4 cellular contexts compared by ENCODE assay signal in the genomic region with DNA sequence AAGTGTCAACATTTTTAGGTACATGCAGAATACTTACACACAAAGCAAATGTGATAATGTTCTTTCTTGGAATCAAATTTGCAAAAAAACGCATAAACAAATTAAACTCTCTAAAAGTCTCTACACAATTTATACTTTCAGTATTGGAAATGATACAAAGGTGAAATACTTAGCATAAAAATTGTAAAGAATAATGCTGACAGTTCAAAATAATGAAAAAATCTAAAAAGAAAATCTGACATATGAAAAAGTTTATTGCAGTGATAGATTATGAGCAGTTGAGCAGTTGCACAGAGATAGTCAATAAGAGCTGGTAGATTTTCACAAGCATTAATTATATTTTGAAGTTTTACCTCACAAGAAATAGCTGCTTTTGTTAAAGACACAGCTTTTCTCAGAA.
A peak's percentile ranks its signal among the peaks of the same experiment; 100 is the strongest.
TF ChIP-seq lines count a peak whose summit lies in the region.

No MANE protein-coding gene starts in this region.

TF ChIP-seq in HepG2, 621 proteins besides CTCF, POLR2A, EP300 and RAD21 (continues in another document):
- TF ChIP-seq NONO (IDR thresholded peaks at IDR 0.05) (no peak), NONO (CRISPR knock-in tag; conservative IDR thresholded peaks at IDR 0.05) (no peak), MAFK (conservative IDR thresholded peaks at IDR 0.05 in 1 of 2, IDR thresholded peaks at IDR 0.05 in 1 of 2; ENCODE audit: low read length in 2 of 2) (peak; percentile 78 to 91)
- TF ChIP-seq, protein P1, sequence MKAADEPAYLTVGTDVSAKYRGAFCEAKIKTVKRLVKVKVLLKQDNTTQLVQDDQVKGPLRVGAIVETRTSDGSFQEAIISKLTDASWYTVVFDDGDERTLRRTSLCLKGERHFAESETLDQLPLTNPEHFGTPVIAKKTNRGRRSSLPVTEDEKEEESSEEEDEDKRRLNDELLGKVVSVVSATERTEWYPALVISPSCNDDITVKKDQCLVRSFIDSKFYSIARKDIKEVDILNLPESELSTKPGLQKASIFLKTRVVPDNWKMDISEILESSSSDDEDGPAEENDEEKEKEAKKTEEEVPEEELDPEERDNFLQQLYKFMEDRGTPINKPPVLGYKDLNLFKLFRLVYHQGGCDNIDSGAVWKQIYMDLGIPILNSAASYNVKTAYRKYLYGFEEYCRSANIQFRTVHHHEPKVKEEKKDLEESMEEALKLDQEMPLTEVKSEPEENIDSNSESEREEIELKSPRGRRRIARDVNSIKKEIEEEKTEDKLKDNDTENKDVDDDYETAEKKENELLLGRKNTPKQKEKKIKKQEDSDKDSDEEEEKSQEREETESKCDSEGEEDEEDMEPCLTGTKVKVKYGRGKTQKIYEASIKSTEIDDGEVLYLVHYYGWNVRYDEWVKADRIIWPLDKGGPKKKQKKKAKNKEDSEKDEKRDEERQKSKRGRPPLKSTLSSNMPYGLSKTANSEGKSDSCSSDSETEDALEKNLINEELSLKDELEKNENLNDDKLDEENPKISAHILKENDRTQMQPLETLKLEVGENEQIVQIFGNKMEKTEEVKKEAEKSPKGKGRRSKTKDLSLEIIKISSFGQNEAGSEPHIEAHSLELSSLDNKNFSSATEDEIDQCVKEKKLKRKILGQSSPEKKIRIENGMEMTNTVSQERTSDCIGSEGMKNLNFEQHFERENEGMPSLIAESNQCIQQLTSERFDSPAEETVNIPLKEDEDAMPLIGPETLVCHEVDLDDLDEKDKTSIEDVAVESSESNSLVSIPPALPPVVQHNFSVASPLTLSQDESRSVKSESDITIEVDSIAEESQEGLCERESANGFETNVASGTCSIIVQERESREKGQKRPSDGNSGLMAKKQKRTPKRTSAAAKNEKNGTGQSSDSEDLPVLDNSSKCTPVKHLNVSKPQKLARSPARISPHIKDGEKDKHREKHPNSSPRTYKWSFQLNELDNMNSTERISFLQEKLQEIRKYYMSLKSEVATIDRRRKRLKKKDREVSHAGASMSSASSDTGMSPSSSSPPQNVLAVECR (CRISPR knock-in tag; IDR thresholded peaks at IDR 0.05; ENCODE audit: borderline replicate concordance) = no peak

TF ChIP-seq in A549, 52 proteins besides CTCF, POLR2A, EP300 and RAD21:
- TF ChIP-seq SMC3 (IDR thresholded peaks at IDR 0.05) = no peak
- TF ChIP-seq MAFK (IDR thresholded peaks at IDR 0.05; ENCODE audit: partially characterized antibody) = peak; percentile 60
- no peak for TF ChIP-seq NFE2L2 (conservative IDR thresholded peaks at IDR 0.05; ENCODE audit: low read length)
- no peak for TF ChIP-seq HOXA7 (CRISPR knock-in tag; IDR thresholded peaks at IDR 0.05)
- TF ChIP-seq HOXB13 (CRISPR knock-in tag; IDR thresholded peaks at IDR 0.05; ENCODE audit: low read depth) = no peak
- TF ChIP-seq RCOR1 (IDR thresholded peaks at IDR 0.05; ENCODE audit: low read depth, low read length) = no peak

TF ChIP-seq in IMR-90, 13 proteins besides CTCF, POLR2A, EP300 and RAD21:
- TF ChIP-seq BHLHE40 (IDR thresholded peaks at IDR 0.05; ENCODE audit: low read depth, low read length) = no peak
- peak; percentile 68 for TF ChIP-seq MAFK (IDR thresholded peaks at IDR 0.05; ENCODE audit: low read depth, low read length)
- TF ChIP-seq, protein P2, sequence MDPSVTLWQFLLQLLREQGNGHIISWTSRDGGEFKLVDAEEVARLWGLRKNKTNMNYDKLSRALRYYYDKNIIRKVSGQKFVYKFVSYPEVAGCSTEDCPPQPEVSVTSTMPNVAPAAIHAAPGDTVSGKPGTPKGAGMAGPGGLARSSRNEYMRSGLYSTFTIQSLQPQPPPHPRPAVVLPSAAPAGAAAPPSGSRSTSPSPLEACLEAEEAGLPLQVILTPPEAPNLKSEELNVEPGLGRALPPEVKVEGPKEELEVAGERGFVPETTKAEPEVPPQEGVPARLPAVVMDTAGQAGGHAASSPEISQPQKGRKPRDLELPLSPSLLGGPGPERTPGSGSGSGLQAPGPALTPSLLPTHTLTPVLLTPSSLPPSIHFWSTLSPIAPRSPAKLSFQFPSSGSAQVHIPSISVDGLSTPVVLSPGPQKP (IDR thresholded peaks at IDR 0.05; ENCODE audit: borderline replicate concordance, low read depth, low read length) = no peak
- no peak for TF ChIP-seq MAZ (IDR thresholded peaks at IDR 0.05; ENCODE audit: borderline replicate concordance, low read depth, low read length)
- TF ChIP-seq CHD1 (IDR thresholded peaks at IDR 0.05; ENCODE audit: low read depth, low read length) = no peak
- no peak for TF ChIP-seq SMC3 (IDR thresholded peaks at IDR 0.05; ENCODE audit: low read depth, low read length)

TF ChIP-seq in K562, 482 proteins besides CTCF, POLR2A, EP300 and RAD21 (continues in another document):
- TF ChIP-seq, protein P3, sequence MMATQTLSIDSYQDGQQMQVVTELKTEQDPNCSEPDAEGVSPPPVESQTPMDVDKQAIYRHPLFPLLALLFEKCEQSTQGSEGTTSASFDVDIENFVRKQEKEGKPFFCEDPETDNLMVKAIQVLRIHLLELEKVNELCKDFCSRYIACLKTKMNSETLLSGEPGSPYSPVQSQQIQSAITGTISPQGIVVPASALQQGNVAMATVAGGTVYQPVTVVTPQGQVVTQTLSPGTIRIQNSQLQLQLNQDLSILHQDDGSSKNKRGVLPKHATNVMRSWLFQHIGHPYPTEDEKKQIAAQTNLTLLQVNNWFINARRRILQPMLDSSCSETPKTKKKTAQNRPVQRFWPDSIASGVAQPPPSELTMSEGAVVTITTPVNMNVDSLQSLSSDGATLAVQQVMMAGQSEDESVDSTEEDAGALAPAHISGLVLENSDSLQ (IDR thresholded peaks at IDR 0.05) = no peak
- no peak for TF ChIP-seq ZNF212 (CRISPR knock-in tag; IDR thresholded peaks at IDR 0.05)
- TF ChIP-seq ETV5 (CRISPR knock-in tag; IDR thresholded peaks at IDR 0.05; ENCODE audit: low read depth) = no peak
- TF ChIP-seq SETDB1 (IDR thresholded peaks at IDR 0.05; ENCODE audit: low read length) = no peak
- TF ChIP-seq, protein P4, sequence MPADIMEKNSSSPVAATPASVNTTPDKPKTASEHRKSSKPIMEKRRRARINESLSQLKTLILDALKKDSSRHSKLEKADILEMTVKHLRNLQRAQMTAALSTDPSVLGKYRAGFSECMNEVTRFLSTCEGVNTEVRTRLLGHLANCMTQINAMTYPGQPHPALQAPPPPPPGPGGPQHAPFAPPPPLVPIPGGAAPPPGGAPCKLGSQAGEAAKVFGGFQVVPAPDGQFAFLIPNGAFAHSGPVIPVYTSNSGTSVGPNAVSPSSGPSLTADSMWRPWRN (IDR thresholded peaks at IDR 0.05; ENCODE audit: low read depth) = no peak
- TF ChIP-seq EWSR1 (IDR thresholded peaks at IDR 0.05; ENCODE audit: borderline replicate concordance, low read depth, partially characterized antibody) = no peak
- peak; percentile 54; the same call in 1 of the 2 replicates for TF ChIP-seq MAFF (IDR thresholded peaks at IDR 0.05; ENCODE audit: low read length)
- TF ChIP-seq, protein P5, sequence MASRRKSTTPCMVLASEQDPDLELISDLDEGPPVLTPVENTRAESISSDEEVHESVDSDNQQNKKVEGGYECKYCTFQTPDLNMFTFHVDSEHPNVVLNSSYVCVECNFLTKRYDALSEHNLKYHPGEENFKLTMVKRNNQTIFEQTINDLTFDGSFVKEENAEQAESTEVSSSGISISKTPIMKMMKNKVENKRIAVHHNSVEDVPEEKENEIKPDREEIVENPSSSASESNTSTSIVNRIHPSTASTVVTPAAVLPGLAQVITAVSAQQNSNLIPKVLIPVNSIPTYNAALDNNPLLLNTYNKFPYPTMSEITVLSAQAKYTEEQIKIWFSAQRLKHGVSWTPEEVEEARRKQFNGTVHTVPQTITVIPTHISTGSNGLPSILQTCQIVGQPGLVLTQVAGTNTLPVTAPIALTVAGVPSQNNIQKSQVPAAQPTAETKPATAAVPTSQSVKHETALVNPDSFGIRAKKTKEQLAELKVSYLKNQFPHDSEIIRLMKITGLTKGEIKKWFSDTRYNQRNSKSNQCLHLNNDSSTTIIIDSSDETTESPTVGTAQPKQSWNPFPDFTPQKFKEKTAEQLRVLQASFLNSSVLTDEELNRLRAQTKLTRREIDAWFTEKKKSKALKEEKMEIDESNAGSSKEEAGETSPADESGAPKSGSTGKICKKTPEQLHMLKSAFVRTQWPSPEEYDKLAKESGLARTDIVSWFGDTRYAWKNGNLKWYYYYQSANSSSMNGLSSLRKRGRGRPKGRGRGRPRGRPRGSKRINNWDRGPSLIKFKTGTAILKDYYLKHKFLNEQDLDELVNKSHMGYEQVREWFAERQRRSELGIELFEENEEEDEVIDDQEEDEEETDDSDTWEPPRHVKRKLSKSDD (conservative IDR thresholded peaks at IDR 0.05; ENCODE audit: low read length) = no peak
- no peak for TF ChIP-seq ZNF586 (CRISPR knock-in tag; conservative IDR thresholded peaks at IDR 0.05)
- TF ChIP-seq, protein P6, sequence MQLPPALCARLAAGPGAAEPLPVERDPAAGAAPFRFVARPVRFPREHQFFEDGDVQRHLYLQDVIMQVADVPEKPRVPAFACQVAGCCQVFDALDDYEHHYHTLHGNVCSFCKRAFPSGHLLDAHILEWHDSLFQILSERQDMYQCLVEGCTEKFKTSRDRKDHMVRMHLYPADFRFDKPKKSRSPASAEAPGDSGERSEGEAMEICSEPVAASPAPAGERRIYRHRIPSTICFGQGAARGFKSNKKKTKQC (CRISPR knock-in tag; IDR thresholded peaks at IDR 0.05) = no peak
- TF ChIP-seq, protein P7, sequence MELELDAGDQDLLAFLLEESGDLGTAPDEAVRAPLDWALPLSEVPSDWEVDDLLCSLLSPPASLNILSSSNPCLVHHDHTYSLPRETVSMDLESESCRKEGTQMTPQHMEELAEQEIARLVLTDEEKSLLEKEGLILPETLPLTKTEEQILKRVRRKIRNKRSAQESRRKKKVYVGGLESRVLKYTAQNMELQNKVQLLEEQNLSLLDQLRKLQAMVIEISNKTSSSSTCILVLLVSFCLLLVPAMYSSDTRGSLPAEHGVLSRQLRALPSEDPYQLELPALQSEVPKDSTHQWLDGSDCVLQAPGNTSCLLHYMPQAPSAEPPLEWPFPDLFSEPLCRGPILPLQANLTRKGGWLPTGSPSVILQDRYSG (tag; conservative IDR thresholded peaks at IDR 0.05; ENCODE audit: low read depth) = no peak
- TF ChIP-seq RHOXF2B (CRISPR knock-in tag; conservative IDR thresholded peaks at IDR 0.05) = no peak
- TF ChIP-seq ZBTB7A (IDR thresholded peaks at IDR 0.05; ENCODE audit: borderline replicate concordance, control insufficient read depth, low read depth, low read length) = no peak
- TF ChIP-seq C11orf30 (IDR thresholded peaks at IDR 0.05; ENCODE audit: low read depth) = peak; percentile 51; the same call in 1 of the 2 replicates
- TF ChIP-seq GTF2E2 (tag; IDR thresholded peaks at IDR 0.05) = no peak
- TF ChIP-seq MAFG (tag; conservative IDR thresholded peaks at IDR 0.05) = peak; percentile 44; the same call in 1 of the 2 replicates
- TF ChIP-seq CEBPG (CRISPR knock-in tag; IDR thresholded peaks at IDR 0.05) = no peak
- TF ChIP-seq CEBPG (tag; conservative IDR thresholded peaks at IDR 0.05 in 1 of 2, IDR thresholded peaks at IDR 0.05 in 1 of 2) = no peak
- no peak for TF ChIP-seq LCOR (CRISPR knock-in tag; IDR thresholded peaks at IDR 0.05)
- TF ChIP-seq EGR1 (conservative IDR thresholded peaks at IDR 0.05) = no peak
- TF ChIP-seq ZNF696 (CRISPR knock-in tag; conservative IDR thresholded peaks at IDR 0.05) = no peak
- TF ChIP-seq, protein P8, sequence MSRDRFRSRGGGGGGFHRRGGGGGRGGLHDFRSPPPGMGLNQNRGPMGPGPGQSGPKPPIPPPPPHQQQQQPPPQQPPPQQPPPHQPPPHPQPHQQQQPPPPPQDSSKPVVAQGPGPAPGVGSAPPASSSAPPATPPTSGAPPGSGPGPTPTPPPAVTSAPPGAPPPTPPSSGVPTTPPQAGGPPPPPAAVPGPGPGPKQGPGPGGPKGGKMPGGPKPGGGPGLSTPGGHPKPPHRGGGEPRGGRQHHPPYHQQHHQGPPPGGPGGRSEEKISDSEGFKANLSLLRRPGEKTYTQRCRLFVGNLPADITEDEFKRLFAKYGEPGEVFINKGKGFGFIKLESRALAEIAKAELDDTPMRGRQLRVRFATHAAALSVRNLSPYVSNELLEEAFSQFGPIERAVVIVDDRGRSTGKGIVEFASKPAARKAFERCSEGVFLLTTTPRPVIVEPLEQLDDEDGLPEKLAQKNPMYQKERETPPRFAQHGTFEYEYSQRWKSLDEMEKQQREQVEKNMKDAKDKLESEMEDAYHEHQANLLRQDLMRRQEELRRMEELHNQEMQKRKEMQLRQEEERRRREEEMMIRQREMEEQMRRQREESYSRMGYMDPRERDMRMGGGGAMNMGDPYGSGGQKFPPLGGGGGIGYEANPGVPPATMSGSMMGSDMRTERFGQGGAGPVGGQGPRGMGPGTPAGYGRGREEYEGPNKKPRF (IDR thresholded peaks at IDR 0.05; ENCODE audit: low read depth, low read length) = no peak
- no peak for TF ChIP-seq PURB (CRISPR knock-in tag; IDR thresholded peaks at IDR 0.05; ENCODE audit: low read depth)
- TF ChIP-seq RNF2 (IDR thresholded peaks at IDR 0.05) = no peak
- TF ChIP-seq, protein P9, sequence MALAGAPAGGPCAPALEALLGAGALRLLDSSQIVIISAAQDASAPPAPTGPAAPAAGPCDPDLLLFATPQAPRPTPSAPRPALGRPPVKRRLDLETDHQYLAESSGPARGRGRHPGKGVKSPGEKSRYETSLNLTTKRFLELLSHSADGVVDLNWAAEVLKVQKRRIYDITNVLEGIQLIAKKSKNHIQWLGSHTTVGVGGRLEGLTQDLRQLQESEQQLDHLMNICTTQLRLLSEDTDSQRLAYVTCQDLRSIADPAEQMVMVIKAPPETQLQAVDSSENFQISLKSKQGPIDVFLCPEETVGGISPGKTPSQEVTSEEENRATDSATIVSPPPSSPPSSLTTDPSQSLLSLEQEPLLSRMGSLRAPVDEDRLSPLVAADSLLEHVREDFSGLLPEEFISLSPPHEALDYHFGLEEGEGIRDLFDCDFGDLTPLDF (CRISPR knock-in tag; IDR thresholded peaks at IDR 0.05) = no peak
- TF ChIP-seq SRSF1 (IDR thresholded peaks at IDR 0.05; ENCODE audit: low read depth, low read length) = no peak
- TF ChIP-seq, protein P10, sequence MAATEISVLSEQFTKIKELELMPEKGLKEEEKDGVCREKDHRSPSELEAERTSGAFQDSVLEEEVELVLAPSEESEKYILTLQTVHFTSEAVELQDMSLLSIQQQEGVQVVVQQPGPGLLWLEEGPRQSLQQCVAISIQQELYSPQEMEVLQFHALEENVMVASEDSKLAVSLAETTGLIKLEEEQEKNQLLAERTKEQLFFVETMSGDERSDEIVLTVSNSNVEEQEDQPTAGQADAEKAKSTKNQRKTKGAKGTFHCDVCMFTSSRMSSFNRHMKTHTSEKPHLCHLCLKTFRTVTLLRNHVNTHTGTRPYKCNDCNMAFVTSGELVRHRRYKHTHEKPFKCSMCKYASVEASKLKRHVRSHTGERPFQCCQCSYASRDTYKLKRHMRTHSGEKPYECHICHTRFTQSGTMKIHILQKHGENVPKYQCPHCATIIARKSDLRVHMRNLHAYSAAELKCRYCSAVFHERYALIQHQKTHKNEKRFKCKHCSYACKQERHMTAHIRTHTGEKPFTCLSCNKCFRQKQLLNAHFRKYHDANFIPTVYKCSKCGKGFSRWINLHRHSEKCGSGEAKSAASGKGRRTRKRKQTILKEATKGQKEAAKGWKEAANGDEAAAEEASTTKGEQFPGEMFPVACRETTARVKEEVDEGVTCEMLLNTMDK (IDR thresholded peaks at IDR 0.05; ENCODE audit: borderline replicate concordance, insufficient read depth, low read depth, low read length, poor library complexity, severe bottlenecking) = no peak
- TF ChIP-seq, protein P11, sequence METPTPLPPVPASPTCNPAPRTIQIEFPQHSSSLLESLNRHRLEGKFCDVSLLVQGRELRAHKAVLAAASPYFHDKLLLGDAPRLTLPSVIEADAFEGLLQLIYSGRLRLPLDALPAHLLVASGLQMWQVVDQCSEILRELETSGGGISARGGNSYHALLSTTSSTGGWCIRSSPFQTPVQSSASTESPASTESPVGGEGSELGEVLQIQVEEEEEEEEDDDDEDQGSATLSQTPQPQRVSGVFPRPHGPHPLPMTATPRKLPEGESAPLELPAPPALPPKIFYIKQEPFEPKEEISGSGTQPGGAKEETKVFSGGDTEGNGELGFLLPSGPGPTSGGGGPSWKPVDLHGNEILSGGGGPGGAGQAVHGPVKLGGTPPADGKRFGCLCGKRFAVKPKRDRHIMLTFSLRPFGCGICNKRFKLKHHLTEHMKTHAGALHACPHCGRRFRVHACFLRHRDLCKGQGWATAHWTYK (CRISPR knock-in tag; IDR thresholded peaks at IDR 0.05) = no peak
- peak; percentile 57 for TF ChIP-seq MAFK (IDR thresholded peaks at IDR 0.05; ENCODE audit: low read length)
